1 cellular context compared by ENCODE assay signal in genomic region chr9:26863074-26863473, GRCh38.
TF ChIP-seq lines count a peak whose summit lies in the region.

No MANE protein-coding gene starts in this region.

TF ChIP-seq in HEK293, 187 proteins besides CTCF, POLR2A, EP300 and RAD21 (continued from another document):
- TF ChIP-seq ZNF280D (tag by site-specific recombination; IDR thresholded peaks at IDR 0.05) = no peak
